Comparison of ENCODE assay signal across 35 cellular contexts in genomic region chr6:151641028-151641427, GRCh38.
A peak's percentile ranks its signal among the peaks of the same experiment; 100 is the strongest.
DNase-seq lines count a peak whose midpoint lies in the region; ATAC-seq, FAIRE-seq and TF ChIP-seq lines count a peak whose summit lies in the region.
"Had no signal": no experiment of that assay in that cellular context is flagged by ENCODE, and none has a peak within 500 bp of the region (broad histone marks: within the 10 kb centered on the region; RNA-seq: fewer than 3 reads in every experiment).

No MANE protein-coding gene starts in this region.

- peak overlapping the region; percentile 21 to 34 for H3K27ac ChIP-seq in liver (ENCODE audit: low read depth in 1 of 2, low read length in 2 of 2)
- no peak overlapping the region for H3K27ac ChIP-seq in HepG2 (ENCODE audit: extremely low read length, insufficient read depth, low read length)
- H3K27ac ChIP-seq in SK-N-MC, result 0 out of 2 replicates have a peak overlapping the region, but pooled peaks have one; percentile 50
- peak overlapping the region in 2 of 3 donors; percentile 58 to 69 for H3K27ac ChIP-seq in right lobe of liver
- H3K27ac ChIP-seq: 22Rv1; A549; BLaER1; BLaER1 treated with 17β-estradiol and CSF1 and Interleukin-3, amounts not matched to agents 10 nM and 100 nM; C4-2B had no signal

- no peaks in the 10 kb centered on the region for H3K27me3 ChIP-seq in liver (ENCODE audit: control insufficient read depth in 4 of 4, insufficient read depth in 4 of 4, low read length in 3 of 4)
- H3K27me3 ChIP-seq in HepG2 (ENCODE audit: control insufficient read depth in 1 of 2, insufficient read depth in 2 of 2, low read length in 2 of 2), result no peaks in the 10 kb centered on the region
- H3K27me3 ChIP-seq in right lobe of liver, result no peaks in the 10 kb centered on the region
- H3K27me3 ChIP-seq: BLaER1; BLaER1 treated with 17β-estradiol and CSF1 and Interleukin-3, amounts not matched to agents 10 nM and 100 nM had no signal

- DNase-seq in HepG2 (ENCODE audit: low spot score) (no peak), SK-N-MC (ENCODE audit: low read depth, low spot score) (no peak), left lobe of liver (ENCODE audit: low spot score) (peak; percentile 66), right lobe of liver (peak in 1 of 3 donors; percentile 68), NCI-H1694 treated with DMSO at 0.1 percent for 48 hours (lab: John Stamatoyannopoulos, UW) (no peak), T-helper 1 cell (no peak)
- DNase-seq: 8988T; ACHN; AML-193; BE2C; C1 segment of cervical spinal cord; Caco-2; Calu3; CD4-positive, alpha-beta memory T cell; CD4-positive, alpha-beta T cell; CD4-positive, CD25-positive, alpha-beta regulatory T cell; CD8-positive, alpha-beta memory T cell; CD8-positive, alpha-beta T cell; COR-L47; DMS 273 treated with DMSO at 0.1 percent for 48 hours; DMS153; DMS53; DMS79; DMS79 treated with DMSO at 0.1 percent for 48 hours; DND-41; EL had no signal

- intact Hi-C loops in HepG2 (cut with micrococcal nuclease; ENCODE audit: unreplicated experiment), result no loop called here
- intact Hi-C loops in right lobe of liver (cut with DNase I), result no loop called here

- H3K9ac ChIP-seq in liver (ENCODE audit: low read depth in 1 of 2, low read length in 2 of 2), result no peak overlapping the region
- no peak overlapping the region for H3K9ac ChIP-seq in HepG2 (ENCODE audit: insufficient read depth, low read depth, low read length)
- H3K9ac ChIP-seq in SK-N-MC (ENCODE audit: insufficient read length), result no peak overlapping the region
- H3K9ac ChIP-seq: BLaER1; BLaER1 treated with 17β-estradiol and CSF1 and Interleukin-3, amounts not matched to agents 10 nM and 100 nM had no signal

- 37% methylated on average over 3 of the region's 3 CpGs for WGBS in liver
- WGBS in HepG2 (ENCODE audit: low lambda C conversion rate), result 64% methylated on average over 3 of the region's 3 CpGs
- WGBS in right lobe of liver (ENCODE audit: insufficient coverage, low coverage, low lambda C conversion rate, missing lambda C conversion rate), result 13% methylated on average over 3 of the region's 3 CpGs

- H3K36me3 ChIP-seq in liver (ENCODE audit: control insufficient read depth in 4 of 4, insufficient read depth in 3 of 4, low read depth in 1 of 4, low read length in 3 of 4) (no peaks in the 10 kb centered on the region), HepG2 (replicated peaks in 1 of 2; ENCODE audit: control insufficient read depth in 1 of 2, insufficient read depth in 2 of 2, low read length in 2 of 2) (no peaks in the 10 kb centered on the region), SK-N-MC (ENCODE audit: insufficient read depth, low read length) (no peaks in the 10 kb centered on the region), right lobe of liver (no peaks in the 10 kb centered on the region)
- H3K36me3 ChIP-seq: BE2C; BLaER1; BLaER1 treated with 17β-estradiol and CSF1 and Interleukin-3, amounts not matched to agents 10 nM and 100 nM had no signal

- ATAC-seq in HepG2 (no peak), left lobe of liver (peak; percentile 95), right lobe of liver (peak; percentile 92 to 96 (median 94)), GM21423 (IDR thresholded peaks at IDR 0.05; ENCODE audit: unreplicated experiment) (no peak)
- ATAC-seq: A549; CD8-positive, alpha-beta T cell had no signal

- no peaks in the 10 kb centered on the region for H3K79me2 ChIP-seq in HepG2 (ENCODE audit: insufficient read depth, low read length)

- no peak for TF ChIP-seq EP300 in HepG2 (IDR thresholded peaks at IDR 0.05; ENCODE audit: low read depth in 2 of 2, low read length in 2 of 2)
- TF ChIP-seq EP300 in HepG2 (CRISPR knock-in tag; IDR thresholded peaks at IDR 0.05; ENCODE audit: borderline replicate concordance), result no peak

- H3K9me3 ChIP-seq in liver (ENCODE audit: control insufficient read depth in 4 of 4, low read length in 3 of 4) (peaks cover 0 to 2% (median 0%) of the 10 kb centered on the region in 4 donors), HepG2 (ENCODE audit: low read length) (no peaks in the 10 kb centered on the region), SK-N-MC (ENCODE audit: low read depth, low read length) (no peaks in the 10 kb centered on the region), right lobe of liver (no peaks in the 10 kb centered on the region)
- H3K9me3 ChIP-seq: A549, BE2C, Caco-2 had no signal

- TF ChIP-seq POLR2A in HepG2 (IDR thresholded peaks at IDR 0.05; ENCODE audit: insufficient read depth in 1 of 2, low read depth in 2 of 2, low read length in 2 of 2) (no peak), right lobe of liver (IDR thresholded peaks at IDR 0.05) (no peak)

- H3K4me3 ChIP-seq in liver (ENCODE audit: low read depth in 1 of 3, low read length in 3 of 3), result peak overlapping the region in 1 of 3 donors; percentile 42
- no peak overlapping the region for H3K4me3 ChIP-seq in HepG2 (replicated peaks in 1 of 3; ENCODE audit: insufficient read depth in 1 of 3, low read depth in 2 of 3, low read length in 3 of 3)
- H3K4me3 ChIP-seq in SK-N-MC, result no peak overlapping the region
- peak overlapping the region in 1 of 3 donors; percentile 17 for H3K4me3 ChIP-seq in right lobe of liver
- H3K4me3 ChIP-seq: A549; BLaER1; BLaER1 treated with 17β-estradiol and CSF1 and Interleukin-3, amounts not matched to agents 10 nM and 100 nM had no signal

- no peak for FAIRE-seq in HepG2 (lab: Jason Lieb, UNC)
- FAIRE-seq: A204.1, A549, D721Med had no signal

- TF ChIP-seq CTCF in liver (IDR thresholded peaks at IDR 0.05; ENCODE audit: low read depth, low read length, missing input control) (no peak), HepG2 (CRISPR knock-in tag; IDR thresholded peaks at IDR 0.05) (no peak), right lobe of liver (IDR thresholded peaks at IDR 0.05) (no peak)

- POLR2A ChIA-PET in HepG2 (lab: Yijun Ruan, JAX), result no interaction called here

- no peaks in the 10 kb centered on the region for H4K20me1 ChIP-seq in HepG2 (ENCODE audit: insufficient read depth, low read length)
- H4K20me1 ChIP-seq: BLaER1; BLaER1 treated with 17β-estradiol and CSF1 and Interleukin-3, amounts not matched to agents 10 nM and 100 nM had no signal

- no TSS peak for BruUV-seq in HepG2 (replicated peaks; lab: Mats Ljungman, UMichigan)

- no peak overlapping the region for H2AFZ ChIP-seq in HepG2 (ENCODE audit: low read length)

- H3K4me1 ChIP-seq in liver (ENCODE audit: control insufficient read depth in 4 of 4, insufficient read depth in 4 of 4, low read length in 3 of 4) (peaks cover 1 to 22% (median 4%) of the 10 kb centered on the region in 4 donors), HepG2 (ENCODE audit: insufficient read depth, low read length) (0 out of 2 replicates have a peak, but pooled peaks cover 8% of the 10 kb centered on the region), right lobe of liver (peaks cover 0 to 15% (median 3%) of the 10 kb centered on the region in 4 donors)
- H3K4me1 ChIP-seq: A549, BE2C, BLaER1, Caco-2 had no signal

- TF ChIP-seq RAD21 in liver (IDR thresholded peaks at IDR 0.05) (peak in 1 of 2 donors; percentile 58), HepG2 (CRISPR knock-in tag; IDR thresholded peaks at IDR 0.05) (no peak)

- CTCF ChIA-PET in HepG2 (lab: Yijun Ruan, JAX; ENCODE audit: low intra/inter-chr PET ratio, low total read pairs), result no interaction called here

- no peak overlapping the region for H3K4me2 ChIP-seq in HepG2 (ENCODE audit: low read depth, low read length)
- H3K4me2 ChIP-seq: A549; BLaER1; BLaER1 treated with 17β-estradiol and CSF1 and Interleukin-3, amounts not matched to agents 10 nM and 100 nM had no signal

- in situ Hi-C loops in HepG2 (cut with HindIII; ENCODE audit: extremely low pct_ligation_motif_present, low pct_unique_long_range_greater_than_20kb), result no loop called here

TF ChIP-seq in liver, 16 proteins besides CTCF, POLR2A, EP300 and RAD21 (continues in another document):
- TF ChIP-seq FOXA2 (IDR thresholded peaks at IDR 0.05), result peak; percentile 59
- TF ChIP-seq TAF1 (conservative IDR thresholded peaks at IDR 0.05), result no peak
- no peak for TF ChIP-seq EGR1 (IDR thresholded peaks at IDR 0.05; ENCODE audit: low read depth in 2 of 2)
- TF ChIP-seq FOXA1 (IDR thresholded peaks at IDR 0.05), result peak; percentile 26
- TF ChIP-seq, protein P1, sequence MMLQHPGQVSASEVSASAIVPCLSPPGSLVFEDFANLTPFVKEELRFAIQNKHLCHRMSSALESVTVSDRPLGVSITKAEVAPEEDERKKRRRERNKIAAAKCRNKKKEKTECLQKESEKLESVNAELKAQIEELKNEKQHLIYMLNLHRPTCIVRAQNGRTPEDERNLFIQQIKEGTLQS (IDR thresholded peaks at IDR 0.05), result no peak
- peak; percentile 51 for TF ChIP-seq MAX (IDR thresholded peaks at IDR 0.05)
- TF ChIP-seq HNF4A (conservative IDR thresholded peaks at IDR 0.05), result peak; percentile 85 to 90
- no peak for TF ChIP-seq GABPA (IDR thresholded peaks at IDR 0.05 in 1 of 2, conservative IDR thresholded peaks at IDR 0.05 in 1 of 2)

TF ChIP-seq in HepG2, 621 proteins besides CTCF, POLR2A, EP300 and RAD21 (continues in another document):
- TF ChIP-seq SP2 (CRISPR knock-in tag; IDR thresholded peaks at IDR 0.05) (no peak), ZNF670 (CRISPR knock-in tag; IDR thresholded peaks at IDR 0.05; ENCODE audit: borderline replicate concordance) (no peak), ISX (CRISPR knock-in tag; conservative IDR thresholded peaks at IDR 0.05) (no peak), SAFB2 (CRISPR knock-in tag; IDR thresholded peaks at IDR 0.05; ENCODE audit: borderline replicate concordance, low read depth) (no peak), ZNF274 (CRISPR knock-in tag; IDR thresholded peaks at IDR 0.05) (no peak), PRDM4 (CRISPR knock-in tag; IDR thresholded peaks at IDR 0.05; ENCODE audit: borderline replicate concordance) (no peak), KLF13 (CRISPR knock-in tag; IDR thresholded peaks at IDR 0.05) (no peak)

Comparison
In these comparisons a context has a peak if more than half of its experiments do, and no peak if none do; other contexts are left out.
1. ATAC-seq: peak in left lobe of liver (single experiment) and right lobe of liver (4 of 4); none in HepG2 (single experiment) and GM21423 (single experiment).